In the genomic region with DNA sequence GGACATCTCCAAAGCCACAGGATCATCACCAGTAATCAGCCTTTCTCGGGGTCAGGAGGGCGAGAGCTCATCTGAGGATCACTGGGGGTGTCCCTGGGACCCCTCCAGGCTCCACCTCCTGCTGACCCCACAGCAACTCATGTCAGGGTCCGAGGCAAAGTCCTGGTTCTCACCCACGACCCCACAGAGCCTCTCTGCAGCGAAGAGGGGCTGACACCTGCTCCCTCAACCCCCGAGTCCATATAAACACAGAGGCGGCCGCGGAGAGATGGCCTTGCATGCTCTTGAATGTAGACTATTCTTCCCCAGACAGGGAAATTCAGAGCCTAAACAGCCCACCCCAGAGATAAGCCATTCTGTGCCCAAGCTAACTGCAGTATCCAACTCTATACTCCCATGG, we compare ENCODE assay signal across 20 cellular contexts.
"Had no signal": no experiment of that assay in that cellular context is flagged by ENCODE, and none has a peak within 500 bp of the region (broad histone marks: within the 10 kb centered on the region; RNA-seq: fewer than 3 reads in every experiment).

No MANE protein-coding gene starts in this region.

- H3K9me3 ChIP-seq: gastrocnemius medialis, stomach, suprapubic skin, tibial nerve had no signal

- H3K36me3 Mint-ChIP-seq: activated naive CD4-positive, alpha-beta T cell treated with anti-CD3 and anti-CD28 coated beads, Interleukin-2, amount 50 U/mL, for 72 hours; natural killer cell treated with Interleukin-12 subunit alpha and Interleukin-12 subunit beta and Interleukin-15 and Interleukin-18, amount 100 ng/mL, for 72 hours had no signal

- H3K4me3 ChIP-seq: gastrocnemius medialis, lung, stomach, suprapubic skin, tibial nerve had no signal

- H3K27me3 ChIP-seq: brain microvascular endothelial cell, gastrocnemius medialis, stomach, suprapubic skin, tibial nerve had no signal

- H3K27ac ChIP-seq: brain microvascular endothelial cell, gastrocnemius medialis, stomach, suprapubic skin, tibial nerve had no signal

- H3K27me3 Mint-ChIP-seq: natural killer cell treated with Interleukin-12 subunit alpha and Interleukin-12 subunit beta and Interleukin-15 and Interleukin-18, amount 100 ng/mL, for 72 hours had no signal

- ATAC-seq: activated naive CD4-positive, alpha-beta T cell treated with anti-CD3 and anti-CD28 coated beads, Interleukin-2, amount 50 U/mL, for 72 hours; esophagus mucosa; gastrocnemius medialis; natural killer cell treated with Interleukin-12 subunit alpha and Interleukin-12 subunit beta and Interleukin-15 and Interleukin-18, amount 100 ng/mL, for 72 hours had no signal

- H3K36me3 ChIP-seq: brain microvascular endothelial cell had no signal

- FAIRE-seq: colon, endothelial cell of umbilical vein, urothelium cell line had no signal

- H3K9me3 Mint-ChIP-seq: activated naive CD4-positive, alpha-beta T cell treated with anti-CD3 and anti-CD28 coated beads, Interleukin-2, amount 50 U/mL, for 72 hours; natural killer cell treated with Interleukin-12 subunit alpha and Interleukin-12 subunit beta and Interleukin-15 and Interleukin-18, amount 100 ng/mL, for 72 hours had no signal

- DNase-seq: activated gamma-delta T cell treated with Interleukin-2 at 50 U/mL for 16 hours; activated T-cell treated with anti-CD3 and anti-CD28 coated beads, Interleukin-2, amount 50 U/mL, for 1 hour; brain microvascular endothelial cell; central memory CD4-positive, alpha-beta T cell; effector memory CD4-positive, alpha-beta T cell; gastrocnemius medialis; islet precursor cell; nucleus accumbens; stimulated activated CD4-positive, alpha-beta T cell treated with anti-CD3 and anti-CD28 coated beads, Interleukin-4, amount 100 ng/mL, for 24 hours; stomach; T-helper 1 cell had no signal

- H3K4me3 Mint-ChIP-seq: natural killer cell treated with Interleukin-12 subunit alpha and Interleukin-12 subunit beta and Interleukin-15 and Interleukin-18, amount 100 ng/mL, for 72 hours had no signal

- H3K27ac Mint-ChIP-seq: natural killer cell treated with Interleukin-12 subunit alpha and Interleukin-12 subunit beta and Interleukin-15 and Interleukin-18, amount 100 ng/mL, for 72 hours had no signal
